Comparison of ENCODE assay signal across 2 cellular contexts in the genomic region with DNA sequence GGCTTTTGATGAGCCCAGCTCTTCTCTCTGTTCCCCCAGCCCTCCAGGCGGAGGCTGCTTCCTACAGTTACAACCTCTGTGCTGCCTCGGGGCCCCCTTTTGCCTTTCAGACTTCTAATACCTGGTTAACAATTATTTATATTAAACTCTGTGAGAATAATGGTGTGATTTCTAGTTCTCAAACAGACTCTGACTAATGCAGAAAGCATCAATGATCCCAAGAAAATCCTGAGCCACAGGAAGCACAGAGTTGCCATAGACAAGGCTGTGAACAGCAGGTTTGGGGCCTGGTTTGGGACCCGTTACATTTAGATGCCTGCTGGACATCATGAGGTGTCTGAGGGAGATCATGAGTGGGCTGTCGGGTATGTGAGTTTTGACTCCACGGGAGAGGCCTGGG.
TF ChIP-seq lines count a peak whose summit lies in the region.

No MANE protein-coding gene starts in this region.

TF ChIP-seq in IMR-90, 13 proteins besides CTCF, POLR2A, EP300 and RAD21:
- TF ChIP-seq, protein P1, sequence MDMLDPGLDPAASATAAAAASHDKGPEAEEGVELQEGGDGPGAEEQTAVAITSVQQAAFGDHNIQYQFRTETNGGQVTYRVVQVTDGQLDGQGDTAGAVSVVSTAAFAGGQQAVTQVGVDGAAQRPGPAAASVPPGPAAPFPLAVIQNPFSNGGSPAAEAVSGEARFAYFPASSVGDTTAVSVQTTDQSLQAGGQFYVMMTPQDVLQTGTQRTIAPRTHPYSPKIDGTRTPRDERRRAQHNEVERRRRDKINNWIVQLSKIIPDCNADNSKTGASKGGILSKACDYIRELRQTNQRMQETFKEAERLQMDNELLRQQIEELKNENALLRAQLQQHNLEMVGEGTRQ (IDR thresholded peaks at IDR 0.05; ENCODE audit: low read depth, low read length): no peak
- TF ChIP-seq RFX5 (IDR thresholded peaks at IDR 0.05; ENCODE audit: low read depth, low read length): no peak
- no peak for TF ChIP-seq CHD1 (IDR thresholded peaks at IDR 0.05; ENCODE audit: low read depth, low read length)
- TF ChIP-seq MAFK (IDR thresholded peaks at IDR 0.05; ENCODE audit: low read depth, low read length): no peak
- no peak for TF ChIP-seq MAZ (IDR thresholded peaks at IDR 0.05; ENCODE audit: borderline replicate concordance, low read depth, low read length)
- no peak for TF ChIP-seq FOS (IDR thresholded peaks at IDR 0.05; ENCODE audit: low read depth, low read length)
- TF ChIP-seq CEBPB (IDR thresholded peaks at IDR 0.05; ENCODE audit: low read depth, low read length): no peak
- TF ChIP-seq BHLHE40 (IDR thresholded peaks at IDR 0.05; ENCODE audit: low read depth, low read length): no peak
- no peak for TF ChIP-seq MXI1 (IDR thresholded peaks at IDR 0.05; ENCODE audit: borderline replicate concordance, low read depth, low read length)
- TF ChIP-seq, protein P2, sequence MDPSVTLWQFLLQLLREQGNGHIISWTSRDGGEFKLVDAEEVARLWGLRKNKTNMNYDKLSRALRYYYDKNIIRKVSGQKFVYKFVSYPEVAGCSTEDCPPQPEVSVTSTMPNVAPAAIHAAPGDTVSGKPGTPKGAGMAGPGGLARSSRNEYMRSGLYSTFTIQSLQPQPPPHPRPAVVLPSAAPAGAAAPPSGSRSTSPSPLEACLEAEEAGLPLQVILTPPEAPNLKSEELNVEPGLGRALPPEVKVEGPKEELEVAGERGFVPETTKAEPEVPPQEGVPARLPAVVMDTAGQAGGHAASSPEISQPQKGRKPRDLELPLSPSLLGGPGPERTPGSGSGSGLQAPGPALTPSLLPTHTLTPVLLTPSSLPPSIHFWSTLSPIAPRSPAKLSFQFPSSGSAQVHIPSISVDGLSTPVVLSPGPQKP (IDR thresholded peaks at IDR 0.05; ENCODE audit: borderline replicate concordance, low read depth, low read length): no peak
- TF ChIP-seq NFE2L2 (IDR thresholded peaks at IDR 0.05; ENCODE audit: low read depth, low read length): no peak
- TF ChIP-seq SMC3 (IDR thresholded peaks at IDR 0.05; ENCODE audit: low read depth, low read length): no peak
- TF ChIP-seq RCOR1 (IDR thresholded peaks at IDR 0.05; ENCODE audit: insufficient replicate concordance, low read length): no peak

TF ChIP-seq in GM12878, 131 proteins besides CTCF, POLR2A, EP300 and RAD21:
- no peak for TF ChIP-seq ZZZ3 (IDR thresholded peaks at IDR 0.05; ENCODE audit: control insufficient read depth, insufficient read length, low read depth)
